ENCODE assay signal across 8 cellular contexts in the genomic region with DNA sequence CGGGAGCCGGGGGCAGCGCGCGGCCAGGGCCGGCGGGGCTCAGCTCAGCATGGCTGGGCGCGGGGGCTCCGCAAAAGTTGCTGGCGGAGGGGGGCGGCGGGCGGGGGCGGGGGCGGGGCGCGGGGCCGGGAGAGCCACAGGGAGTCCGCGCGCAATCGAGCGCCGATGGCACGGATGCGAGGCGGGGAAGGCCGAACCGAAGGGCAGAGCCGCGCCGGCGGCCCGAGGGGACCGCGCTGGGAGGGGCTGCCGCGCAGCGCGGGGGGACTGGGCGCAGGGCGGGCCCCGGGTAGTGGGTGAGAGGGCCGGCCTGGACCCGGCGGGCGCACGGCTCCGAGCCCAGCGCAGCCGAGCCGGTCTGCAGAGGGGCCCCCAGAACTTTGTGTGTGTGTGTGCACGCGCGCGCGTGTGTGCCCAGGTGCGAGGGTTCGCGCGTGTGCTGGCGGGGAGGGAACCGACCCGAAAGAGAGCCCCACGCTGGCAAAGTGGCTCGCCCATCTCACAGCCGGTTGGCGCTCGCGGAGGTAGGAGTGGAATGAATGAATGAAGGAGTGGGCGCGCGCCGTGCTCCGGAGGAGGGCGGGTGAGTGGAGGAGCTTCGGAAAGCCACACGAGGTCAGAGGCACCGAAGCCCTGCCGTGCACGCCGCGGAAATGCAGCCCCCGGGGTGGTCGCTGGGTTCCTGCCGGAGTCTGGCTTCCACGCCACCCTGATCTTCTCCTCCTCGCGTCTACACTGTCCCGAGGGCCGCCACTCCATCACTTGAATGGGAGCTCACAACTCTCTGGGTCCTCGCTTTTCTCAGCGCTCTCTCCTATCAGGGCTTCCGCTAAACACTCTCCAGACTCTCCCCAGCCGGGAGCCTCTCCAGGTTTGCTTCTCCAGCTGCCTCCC. TPM values are rescaled to one million over a fixed set of nuclear protein-coding genes. Genes with fewer than 3 reads are reported as not detected.
A peak's percentile ranks its signal among the peaks of the same experiment; 100 is the strongest.
DNase-seq lines count a peak whose midpoint lies in the region; TF ChIP-seq lines count a peak whose summit lies in the region.

A gene (minus strand): TSS at position 51 of the 894 bp plus-strand sequence. CDS start 375 bp downstream, outside the sequence.

- H3K9ac ChIP-seq in HUES48 (ENCODE audit: low read depth, low read length) (peak within 1 kb of the TSS; percentile 33), stomach smooth muscle (ENCODE audit: low read length in 2 of 2) (peak within 1 kb of the TSS; percentile 86 to 88)

- CTCF ChIA-PET in RWPE1 (lab: Yijun Ruan, JAX), result interaction anchor here (0.7 to 1.2 kb wide), 2 partner anchors 22 to 97 kb away, joined by 3 read pairs; no protein-coding TSS in a partner anchor

- H3K36me3 ChIP-seq in HUES48 (ENCODE audit: control insufficient read depth, insufficient read depth, low read length), result no peaks in the 10 kb centered on the region
- H3K36me3 ChIP-seq in stomach smooth muscle (ENCODE audit: control insufficient read depth in 2 of 2, insufficient read depth in 2 of 2, low read length in 2 of 2), result no peaks in the 10 kb centered on the region

- H3K36me3 Mint-ChIP-seq in nephron (ENCODE audit: low read depth), result peaks cover 21% of the 10 kb centered on the region

- DNase-seq in COR-L47 (lab: John Stamatoyannopoulos, UW) (peak; percentile 35), GM20000 (ENCODE audit: low spot score) (peak; percentile 95), RWPE1 (ENCODE audit: low spot score) (peak; percentile 64), fibroblast of the aortic adventitia (ENCODE audit: low read depth) (peak; percentile 56)
- peak; percentile 89 for DNase-seq in activated effector memory CD4-positive, alpha-beta T cell treated with anti-CD3 and anti-CD28 coated beads, Interleukin-2, amount 50 U/mL, for 16 hours

- TF ChIP-seq CTCF in GM20000 (IDR thresholded peaks at IDR 0.05; ENCODE audit: extremely low read depth, missing control alignments) (no peak), RWPE1 (conservative IDR thresholded peaks at IDR 0.05; ENCODE audit: low read depth) (no peak), fibroblast of the aortic adventitia (IDR thresholded peaks at IDR 0.05; ENCODE audit: insufficient read depth, low read length) (no peak), nephron (IDR thresholded peaks at IDR 0.05; ENCODE audit: unreplicated experiment in 3 of 3) (no peak)

- POLR2A ChIA-PET in RWPE1 (lab: Yijun Ruan, JAX; ENCODE audit: low non-redundant PET), result no interaction called here

- H3K27me3 Mint-ChIP-seq in nephron (ENCODE audit: low read depth), result no peaks in the 10 kb centered on the region

- H3K4me3 ChIP-seq in HUES48 (ENCODE audit: low read depth, low read length) (peak within 1 kb of the TSS; percentile 73), fibroblast of the aortic adventitia (ENCODE audit: low read depth, low read length) (peak within 1 kb of the TSS; percentile 86), stomach smooth muscle (ENCODE audit: low read length in 2 of 2) (peak within 1 kb of the TSS; percentile 89 to 95)

- H3K27ac Mint-ChIP-seq in nephron, result peak within 1 kb of the TSS; percentile 99

- H3K9me3 ChIP-seq in HUES48 (ENCODE audit: control insufficient read depth, insufficient read depth, low read length), result no peaks in the 10 kb centered on the region
- H3K9me3 ChIP-seq in stomach smooth muscle (ENCODE audit: control insufficient read depth in 2 of 2, low read length in 2 of 2), result no peaks in the 10 kb centered on the region

- H3K4me1 Mint-ChIP-seq in nephron, result peaks cover 46% of the 10 kb centered on the region

- H3K27ac ChIP-seq in HUES48 (ENCODE audit: low read depth, low read length), result peak within 1 kb of the TSS; percentile 51
- peak within 1 kb of the TSS; percentile 96 for H3K27ac ChIP-seq in RWPE1
- peak within 1 kb of the TSS; percentile 82 for H3K27ac ChIP-seq in stomach smooth muscle (ENCODE audit: low read length)

- H3K27me3 ChIP-seq in HUES48 (ENCODE audit: control insufficient read depth, insufficient read depth, low read length) (peaks cover 43% of the 10 kb centered on the region), stomach smooth muscle (ENCODE audit: control insufficient read depth in 1 of 2, insufficient read depth in 2 of 2, low read length in 2 of 2) (no peaks in the 10 kb centered on the region)

- peak within 1 kb of the TSS; percentile 96 to 100 (median 97) for H3K4me3 Mint-ChIP-seq in nephron

- H3K4me1 ChIP-seq in HUES48 (ENCODE audit: control insufficient read depth, insufficient read depth, low read length) (peaks cover 15% of the 10 kb centered on the region), stomach smooth muscle (ENCODE audit: control insufficient read depth, insufficient read depth, low read length) (peaks cover 10% of the 10 kb centered on the region)

- no peaks in the 10 kb centered on the region for H3K9me3 Mint-ChIP-seq in nephron

RNA-seq across cellular contexts. Expression of the gene that starts here (rescaled TPM):
- 16.6 and 28.8 TPM in 2 replicates for total RNA-seq in fibroblast of the aortic adventitia (ENCODE audit: low replicate concordance)

Comparison
In these comparisons a context has a peak if more than half of its experiments do, and no peak if none do; other contexts are left out.
1. Peak in every context shown above with its lines: DNase-seq, H3K4me3 ChIP-seq and H3K27ac ChIP-seq.
2. DNase-seq: peak in every context shown above with its lines; median percentile 95 in GM20000; 89 in activated effector memory CD4-positive, alpha-beta T cell treated with anti-CD3 and anti-CD28 coated beads, Interleukin-2, amount 50 U/mL, for 16 hours; 64 in RWPE1; 56 in fibroblast of the aortic adventitia; 35 in COR-L47.